1 cellular context compared by ENCODE assay signal in the genomic region with DNA sequence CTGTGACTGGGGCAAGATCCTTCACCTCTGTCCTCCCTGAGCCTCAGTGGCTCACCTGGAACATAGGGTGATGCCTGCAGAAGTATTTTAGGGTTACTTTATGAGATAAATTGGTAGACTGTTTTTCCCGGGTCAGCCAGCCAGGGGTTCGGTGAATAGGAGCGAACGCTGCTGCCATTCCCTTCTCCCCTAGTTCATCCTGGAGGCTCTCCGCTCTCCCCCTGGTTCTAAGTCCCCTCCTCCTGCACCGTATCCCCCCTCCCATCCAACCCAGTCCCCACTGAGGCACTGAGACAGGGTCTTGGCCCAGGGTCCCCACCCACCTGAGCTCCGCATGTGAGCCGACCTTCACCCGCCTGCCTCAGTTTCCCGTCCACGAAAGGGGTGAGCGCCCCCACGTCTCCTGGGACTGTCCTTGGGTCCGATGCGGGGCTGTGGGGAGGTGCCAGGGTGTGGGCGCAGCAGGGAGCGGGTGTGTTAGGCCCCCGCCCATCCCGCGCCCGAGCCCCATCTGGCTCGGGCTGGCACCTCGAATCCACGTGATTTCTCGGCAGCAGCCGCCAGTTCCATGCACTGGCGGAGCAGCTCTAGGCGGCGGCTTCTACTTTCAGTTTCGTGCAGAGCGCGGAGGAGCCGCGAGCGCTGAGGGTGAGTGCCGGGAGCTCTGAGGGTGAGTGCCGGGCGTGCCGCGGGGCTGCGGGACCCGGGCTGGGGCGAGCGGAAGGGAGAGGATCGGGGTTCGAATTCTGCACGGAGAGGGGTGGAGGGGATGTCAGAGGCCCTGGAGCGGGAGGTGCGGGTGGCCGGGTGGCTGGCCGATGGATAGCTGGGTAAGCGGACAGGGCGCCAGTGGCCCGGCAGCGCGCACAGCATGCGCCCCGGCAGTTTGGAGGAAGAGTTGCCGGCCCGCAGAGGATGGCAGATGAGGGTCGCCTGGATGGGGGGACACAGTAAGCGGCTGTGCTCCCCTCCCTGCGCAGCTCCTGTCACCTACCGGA.
TF ChIP-seq lines count a peak whose summit lies in the region.

NLRC5 (plus strand) TSS at position 610 of the 998 bp plus-strand sequence. CDS start 31,156 bp downstream, outside the sequence.

TF ChIP-seq in HEK293, 187 proteins besides CTCF, POLR2A, EP300 and RAD21 (continued from another document and continues in another):
- TF ChIP-seq ZNF148 (tag by site-specific recombination; IDR thresholded peaks at IDR 0.05; ENCODE audit: borderline replicate concordance) (no peak), ZNF777 (tag by site-specific recombination; IDR thresholded peaks at IDR 0.05; ENCODE audit: borderline replicate concordance) (0 out of 2 replicates have a peak, but pooled peaks have one; percentile 44), ZNF10 (tag by site-specific recombination; IDR thresholded peaks at IDR 0.05) (0 out of 2 replicates have a peak, but pooled peaks have one; percentile 7), ZNF362 (tag by site-specific recombination; IDR thresholded peaks at IDR 0.05) (no peak), ZNF239 (tag by site-specific recombination; IDR thresholded peaks at IDR 0.05) (no peak), ZNF473 (tag by site-specific recombination; IDR thresholded peaks at IDR 0.05) (no peak), ZNF561 (tag by site-specific recombination; IDR thresholded peaks at IDR 0.05; ENCODE audit: borderline replicate concordance) (no peak; the same call in 1 of the 2 replicates), ZNF133 (tag by site-specific recombination; IDR thresholded peaks at IDR 0.05) (no peak), ZSCAN18 (tag by site-specific recombination; IDR thresholded peaks at IDR 0.05) (no peak), ZNF707 (tag by site-specific recombination; IDR thresholded peaks at IDR 0.05) (no peak), ZNF169 (tag by site-specific recombination; IDR thresholded peaks at IDR 0.05) (no peak), FEZF1 (tag by site-specific recombination; IDR thresholded peaks at IDR 0.05) (no peak), ZSCAN16 (tag by site-specific recombination; IDR thresholded peaks at IDR 0.05) (no peak), ZNF221 (tag by site-specific recombination; IDR thresholded peaks at IDR 0.05; ENCODE audit: borderline replicate concordance) (no peak), ZBTB1 (tag by site-specific recombination; IDR thresholded peaks at IDR 0.05) (no peak), ZNF433 (tag by site-specific recombination; IDR thresholded peaks at IDR 0.05; ENCODE audit: low read depth) (no peak), ZNF266 (tag by site-specific recombination; IDR thresholded peaks at IDR 0.05; ENCODE audit: low read depth) (no peak), ZNF768 (tag by site-specific recombination; IDR thresholded peaks at IDR 0.05) (no peak; the same call in 1 of the 2 replicates), ZNF121 (tag by site-specific recombination; IDR thresholded peaks at IDR 0.05) (no peak), MEIS1 (CRISPR knock-in tag; IDR thresholded peaks at IDR 0.05; ENCODE audit: borderline replicate concordance) (no peak), KLF9 (tag by site-specific recombination; IDR thresholded peaks at IDR 0.05; ENCODE audit: low read depth) (peak; percentile 68; the same call in 1 of the 2 replicates), ZNF354C (tag by site-specific recombination; IDR thresholded peaks at IDR 0.05; ENCODE audit: borderline replicate concordance, low read depth) (no peak), ZNF223 (tag by site-specific recombination; IDR thresholded peaks at IDR 0.05) (no peak), KLF8 (tag by site-specific recombination; IDR thresholded peaks at IDR 0.05) (peak; percentile 64), ZBTB49 (tag by site-specific recombination; IDR thresholded peaks at IDR 0.05; ENCODE audit: low read depth) (no peak), PBX3 (CRISPR knock-in tag; IDR thresholded peaks at IDR 0.05) (no peak), SCRT1 (tag by site-specific recombination; IDR thresholded peaks at IDR 0.05; ENCODE audit: borderline replicate concordance) (no peak), ZNF585B (tag by site-specific recombination; IDR thresholded peaks at IDR 0.05) (no peak), PRDM1 (tag by site-specific recombination; IDR thresholded peaks at IDR 0.05) (0 out of 2 replicates have a peak, but pooled peaks have one; percentile 34), ZNF670 (tag by site-specific recombination; IDR thresholded peaks at IDR 0.05; ENCODE audit: low read depth) (no peak), ZNF830 (tag by site-specific recombination; IDR thresholded peaks at IDR 0.05; ENCODE audit: low read depth) (no peak), ZNF626 (tag by site-specific recombination; IDR thresholded peaks at IDR 0.05) (no peak), ZNF398 (tag by site-specific recombination; IDR thresholded peaks at IDR 0.05) (no peak), ZNF404 (tag by site-specific recombination; IDR thresholded peaks at IDR 0.05) (peak; percentile 7; the same call in 1 of the 2 replicates), ZNF114 (tag by site-specific recombination; IDR thresholded peaks at IDR 0.05) (no peak), ZNF629 (tag by site-specific recombination; IDR thresholded peaks at IDR 0.05) (peak; percentile 64; the same call in 1 of the 2 replicates), PRDM4 (tag by site-specific recombination; IDR thresholded peaks at IDR 0.05) (0 out of 2 replicates have a peak, but pooled peaks have one; percentile 17)
- TF ChIP-seq, protein P1, sequence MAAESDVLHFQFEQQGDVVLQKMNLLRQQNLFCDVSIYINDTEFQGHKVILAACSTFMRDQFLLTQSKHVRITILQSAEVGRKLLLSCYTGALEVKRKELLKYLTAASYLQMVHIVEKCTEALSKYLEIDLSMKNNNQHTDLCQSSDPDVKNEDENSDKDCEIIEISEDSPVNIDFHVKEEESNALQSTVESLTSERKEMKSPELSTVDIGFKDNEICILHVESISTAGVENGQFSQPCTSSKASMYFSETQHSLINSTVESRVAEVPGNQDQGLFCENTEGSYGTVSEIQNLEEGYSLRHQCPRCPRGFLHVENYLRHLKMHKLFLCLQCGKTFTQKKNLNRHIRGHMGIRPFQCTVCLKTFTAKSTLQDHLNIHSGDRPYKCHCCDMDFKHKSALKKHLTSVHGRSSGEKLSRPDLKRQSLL (tag by site-specific recombination; IDR thresholded peaks at IDR 0.05): peak; percentile 49
- TF ChIP-seq, protein P2, sequence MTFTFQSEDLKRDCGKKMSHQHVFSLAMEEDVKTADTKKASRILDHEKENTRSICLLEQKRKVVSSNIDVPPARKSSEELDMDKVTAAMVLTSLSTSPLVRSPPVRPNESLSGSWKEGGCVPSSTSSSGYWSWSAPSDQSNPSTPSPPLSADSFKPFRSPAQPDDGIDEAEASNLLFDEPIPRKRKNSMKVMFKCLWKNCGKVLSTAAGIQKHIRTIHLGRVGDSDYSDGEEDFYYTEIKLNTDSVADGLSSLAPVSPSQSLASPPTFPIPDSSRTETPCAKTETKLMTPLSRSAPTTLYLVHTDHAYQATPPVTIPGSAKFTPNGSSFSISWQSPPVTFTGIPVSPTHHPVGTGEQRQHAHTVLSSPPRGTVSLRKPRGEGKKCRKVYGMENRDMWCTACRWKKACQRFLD (tag by site-specific recombination; IDR thresholded peaks at IDR 0.05): no peak
- TF ChIP-seq, protein P3, sequence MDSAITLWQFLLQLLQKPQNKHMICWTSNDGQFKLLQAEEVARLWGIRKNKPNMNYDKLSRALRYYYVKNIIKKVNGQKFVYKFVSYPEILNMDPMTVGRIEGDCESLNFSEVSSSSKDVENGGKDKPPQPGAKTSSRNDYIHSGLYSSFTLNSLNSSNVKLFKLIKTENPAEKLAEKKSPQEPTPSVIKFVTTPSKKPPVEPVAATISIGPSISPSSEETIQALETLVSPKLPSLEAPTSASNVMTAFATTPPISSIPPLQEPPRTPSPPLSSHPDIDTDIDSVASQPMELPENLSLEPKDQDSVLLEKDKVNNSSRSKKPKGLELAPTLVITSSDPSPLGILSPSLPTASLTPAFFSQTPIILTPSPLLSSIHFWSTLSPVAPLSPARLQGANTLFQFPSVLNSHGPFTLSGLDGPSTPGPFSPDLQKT (IDR thresholded peaks at IDR 0.05; ENCODE audit: borderline replicate concordance, low read depth, low read length): no peak
